22 cellular contexts compared by ENCODE assay signal in genomic region chr6:163282672-163283071, GRCh38.
"Had no signal": no experiment of that assay in that cellular context is flagged by ENCODE, and none has a peak within 500 bp of the region (broad histone marks: within the 10 kb centered on the region; RNA-seq: fewer than 3 reads in every experiment).

No MANE protein-coding gene starts in this region.

- H3K27ac ChIP-seq: coronary artery, esophagus muscularis mucosa, gastrocnemius medialis, heart left ventricle, left ventricle myocardium inferior, lower lobe of right lung had no signal

- H3K36me3 ChIP-seq: esophagus muscularis mucosa, gastrocnemius medialis, heart left ventricle, left ventricle myocardium inferior, lower lobe of right lung had no signal

- ATAC-seq: gastrocnemius medialis; heart left ventricle; left cardiac atrium; lower lobe of right lung; mucosa of descending colon; naive thymus-derived CD8-positive, alpha-beta T cell had no signal

- FAIRE-seq: colon, endothelial cell of umbilical vein, islet of Langerhans, keratinocyte had no signal

- H3K4me1 ChIP-seq: esophagus muscularis mucosa, lower lobe of right lung had no signal

- H3K27me3 ChIP-seq: dorsolateral prefrontal cortex, esophagus muscularis mucosa, gastrocnemius medialis, heart left ventricle had no signal

- H3K4me3 ChIP-seq: coronary artery, dorsolateral prefrontal cortex, esophagus muscularis mucosa, gastrocnemius medialis, heart left ventricle, left ventricle myocardium inferior, lower lobe of right lung, mucosa of descending colon had no signal

- DNase-seq: dermis blood vessel endothelial cell; dorsolateral prefrontal cortex; effector CD4-positive, alpha-beta T cell; effector memory CD4-positive, alpha-beta T cell; foreskin fibroblast; foreskin melanocyte; gastrocnemius medialis; heart left ventricle; hippocampal formation; left cardiac atrium; left ventricle myocardium inferior; lower lobe of right lung; mesenchymal stem cell; mucosa of descending colon; naive B cell; naive thymus-derived CD8-positive, alpha-beta T cell had no signal

- H3K9me3 ChIP-seq: esophagus muscularis mucosa, gastrocnemius medialis, left ventricle myocardium inferior, lower lobe of right lung, mucosa of descending colon had no signal
